Comparison of ENCODE assay signal across 7 cellular contexts in genomic region chr4:128703948-128704347, GRCh38.
"Had no signal": no experiment of that assay in that cellular context is flagged by ENCODE, and none has a peak within 500 bp of the region (broad histone marks: within the 10 kb centered on the region; RNA-seq: fewer than 3 reads in every experiment).

No MANE protein-coding gene starts in this region.

- DNase-seq: GDM1, GF-D8 had no signal

- ATAC-seq: GM12878 had no signal

- FAIRE-seq: GM12878, GM12891, GM12892, GM18507, GM19239 had no signal

- H3K4me3 ChIP-seq: GM12878 had no signal
